Comparison of ENCODE assay signal across 8 cellular contexts in genomic region chr3:194632211-194632982, GRCh38. TPM values are rescaled to one million over a fixed set of nuclear protein-coding genes. Genes with fewer than 3 reads are reported as not detected.
A peak's percentile ranks its signal among the peaks of the same experiment; 100 is the strongest.
DNase-seq lines count a peak whose midpoint lies in the region; ATAC-seq lines count a peak whose summit lies in the region.

No MANE protein-coding gene starts in this region.

- intact Hi-C loops in activated CD4-positive, alpha-beta memory T cell treated with anti-CD3 and anti-CD28 coated beads for 36 hours (cut with micrococcal nuclease), result loop anchor here (2.0 to 10.0 kb wide), 2 partner anchors 42 to 298 kb away; no protein-coding TSS in a partner anchor
- intact Hi-C loops in head of caudate nucleus (cut with DNase I) (no loop called here), posterior vena cava (cut with DNase I) (loop anchor here in 1 of 2 donors (5.0 kb wide), 1 partner anchor 435 kb away; no protein-coding TSS in a partner anchor)

- H3K27ac Mint-ChIP-seq in activated CD4-positive, alpha-beta memory T cell treated with anti-CD3 and anti-CD28 coated beads for 36 hours, result no peak overlapping the region

- DNase-seq in ELR (ENCODE audit: low read depth) (peak; percentile 61), head of caudate nucleus (peak in 25 of 42 donors; percentile 10 to 58 (median 38)), posterior vena cava (ENCODE audit: low spot score) (peak; percentile 72), NCI-H1048 (lab: John Stamatoyannopoulos, UW) (no peak), DMS153 treated with DMSO at 0.1 percent for 48 hours (lab: John Stamatoyannopoulos, UW; ENCODE audit: unreplicated experiment) (no peak)
- peak; percentile 20 for DNase-seq in activated CD4-positive, alpha-beta memory T cell treated with anti-CD3 and anti-CD28 coated beads for 36 hours

- no peaks in the 10 kb centered on the region for H3K9me3 Mint-ChIP-seq in activated CD4-positive, alpha-beta memory T cell treated with anti-CD3 and anti-CD28 coated beads for 36 hours

- H3K27me3 Mint-ChIP-seq in activated CD4-positive, alpha-beta memory T cell treated with anti-CD3 and anti-CD28 coated beads for 36 hours, result no peaks in the 10 kb centered on the region

- POLR2A ChIA-PET in activated CD4-positive, alpha-beta memory T cell treated with anti-CD3 and anti-CD28 coated beads for 36 hours (lab: Charles Lee), result interaction anchor here (0.7 kb wide), 1 partner anchor 56 kb away, joined by 3 read pairs; no protein-coding TSS in a partner anchor

- H3K4me3 Mint-ChIP-seq in activated CD4-positive, alpha-beta memory T cell treated with anti-CD3 and anti-CD28 coated beads for 36 hours, result peak overlapping the region; percentile 82

- CTCF ChIA-PET in activated CD4-positive, alpha-beta memory T cell treated with anti-CD3 and anti-CD28 coated beads for 36 hours (lab: Charles Lee), result interaction anchor here (1.8 to 2.6 kb wide), 3 partner anchors 10 to 50 kb away, joined by 6 to 15 read pairs (median 14); partner anchors contain the start of gene LSG1

- ATAC-seq in HG03460 (IDR thresholded peaks at IDR 0.05; ENCODE audit: unreplicated experiment), result peak; percentile 22
- no peak for ATAC-seq in HG03378 (IDR thresholded peaks at IDR 0.05; ENCODE audit: unreplicated experiment)

- peaks cover 5% of the 10 kb centered on the region for H3K4me1 Mint-ChIP-seq in activated CD4-positive, alpha-beta memory T cell treated with anti-CD3 and anti-CD28 coated beads for 36 hours (ENCODE audit: low read depth)

- H3K36me3 Mint-ChIP-seq in activated CD4-positive, alpha-beta memory T cell treated with anti-CD3 and anti-CD28 coated beads for 36 hours, result no peaks in the 10 kb centered on the region

RNA-seq across cellular contexts. Expression of gene TMEM44, which starts 0.8 kb away (rescaled TPM):
- 1 to 10 TPM; 4.0 to 5.8 TPM for total RNA-seq in activated CD4-positive, alpha-beta memory T cell treated with anti-CD3 and anti-CD28 coated beads for 36 hours
- 1 to 10 TPM; 9.2 to 9.4 TPM for total RNA-seq in posterior vena cava

RNA-seq across cellular contexts. Expression of gene LSG1, which starts 39.6 kb away (rescaled TPM):
- 10 to 100 TPM; 34.6 to 35.3 TPM for total RNA-seq in activated CD4-positive, alpha-beta memory T cell treated with anti-CD3 and anti-CD28 coated beads for 36 hours
- total RNA-seq in posterior vena cava, result 10 to 100 TPM; 20.7 to 28.5 TPM

RNA-seq across cellular contexts. Expression of gene FAM43A, which starts 53.3 kb away (rescaled TPM):
- 1 to 10 TPM; 7.4 to 8.5 TPM for total RNA-seq in activated CD4-positive, alpha-beta memory T cell treated with anti-CD3 and anti-CD28 coated beads for 36 hours
- total RNA-seq in posterior vena cava, result 10 to 100 TPM; 11.4 to 12.4 TPM

Comparison
In these comparisons a context has a peak if more than half of its experiments do, and no peak if none do; other contexts are left out.
1. DNase-seq: peak in ELR (single experiment), activated CD4-positive, alpha-beta memory T cell treated with anti-CD3 and anti-CD28 coated beads for 36 hours (single experiment), head of caudate nucleus (25 of 42) and posterior vena cava (single experiment); none in NCI-H1048 (single experiment) and DMS153 treated with DMSO at 0.1 percent for 48 hours (single experiment).